16 cellular contexts compared by ENCODE assay signal in genomic region chr12:40262657-40263056, GRCh38. TPM values are rescaled to one million over a fixed set of nuclear protein-coding genes. Genes with fewer than 3 reads are reported as not detected.
DNase-seq lines count a peak whose midpoint lies in the region; ATAC-seq and TF ChIP-seq lines count a peak whose summit lies in the region.
"Had no signal": no experiment of that assay in that cellular context is flagged by ENCODE, and none has a peak within 500 bp of the region (broad histone marks: within the 10 kb centered on the region; RNA-seq: fewer than 3 reads in every experiment).

No MANE protein-coding gene starts in this region.

- H3K4me2 ChIP-seq in GM23338, result no peak overlapping the region

- no peaks in the 10 kb centered on the region for H4K20me1 ChIP-seq in GM23338 (replicated peaks; ENCODE audit: insufficient read depth)

- ATAC-seq in GM19035 (IDR thresholded peaks at IDR 0.05; ENCODE audit: unreplicated experiment) (peak; percentile 79), GM23338 (no peak), HG03196 (IDR thresholded peaks at IDR 0.05; ENCODE audit: unreplicated experiment) (peak; percentile 92), esophagus mucosa (no peak)
- ATAC-seq in stimulated activated naive B cell treated with anti-CD40 and anti-IgM and Interleukin-4, amounts not matched to agents 10 μg/mL and 1 μg/mL and 100 μg/mL, for 72 hours (replicated peaks), result peak; percentile 95 to 96

- H3K4me1 ChIP-seq in GM23338 (ENCODE audit: insufficient read depth), result no peaks in the 10 kb centered on the region
- H3K4me1 ChIP-seq: left ventricle myocardium inferior, parathyroid adenoma had no signal

- no peak overlapping the region for H3K27ac Mint-ChIP-seq in GM23338
- peak overlapping the region; percentile 89 for H3K27ac Mint-ChIP-seq in stimulated activated naive B cell treated with anti-CD40 and anti-IgM and Interleukin-4, amounts not matched to agents 10 μg/mL and 1 μg/mL and 100 μg/mL, for 72 hours

- H3K27me3 Mint-ChIP-seq in GM23338 (ENCODE audit: insufficient read depth, low read depth, poor library complexity), result no peaks in the 10 kb centered on the region
- no peaks in the 10 kb centered on the region for H3K27me3 Mint-ChIP-seq in stimulated activated naive B cell treated with anti-CD40 and anti-IgM and Interleukin-4, amounts not matched to agents 10 μg/mL and 1 μg/mL and 100 μg/mL, for 72 hours

- H3K79me2 ChIP-seq in GM23338 (replicated peaks; ENCODE audit: insufficient read depth), result no peaks in the 10 kb centered on the region
- H3K79me2 ChIP-seq: parathyroid adenoma had no signal

- H3K4me3 Mint-ChIP-seq in GM23338, result no peak overlapping the region
- H3K4me3 Mint-ChIP-seq in stimulated activated naive B cell treated with anti-CD40 and anti-IgM and Interleukin-4, amounts not matched to agents 10 μg/mL and 1 μg/mL and 100 μg/mL, for 72 hours, result peak overlapping the region; percentile 44 to 52

- H3K36me3 Mint-ChIP-seq in GM23338 (ENCODE audit: low read depth), result peaks cover 7% of the 10 kb centered on the region; the same call in 2 of the 3 replicates
- peaks cover 16 to 26% of the 10 kb centered on the region in 2 donors for H3K36me3 Mint-ChIP-seq in stimulated activated naive B cell treated with anti-CD40 and anti-IgM and Interleukin-4, amounts not matched to agents 10 μg/mL and 1 μg/mL and 100 μg/mL, for 72 hours

- no peaks in the 10 kb centered on the region for H3K9me2 ChIP-seq in GM23338 (ENCODE audit: insufficient read depth)

- H2AFZ ChIP-seq in GM23338, result peak overlapping the region; percentile 67; the same call in 1 of the 2 replicates
- H2AFZ ChIP-seq: parathyroid adenoma had no signal

- H3K4me1 Mint-ChIP-seq in GM23338, result peaks cover 2% of the 10 kb centered on the region; the same call in 2 of the 3 replicates
- peaks cover 15 to 33% of the 10 kb centered on the region in 2 donors for H3K4me1 Mint-ChIP-seq in stimulated activated naive B cell treated with anti-CD40 and anti-IgM and Interleukin-4, amounts not matched to agents 10 μg/mL and 1 μg/mL and 100 μg/mL, for 72 hours

- no peak overlapping the region for H3K4me3 ChIP-seq in GM23338
- H3K4me3 ChIP-seq: left ventricle myocardium inferior had no signal

- H3K9me3 Mint-ChIP-seq in GM23338, result peaks cover 6% of the 10 kb centered on the region; the same call in 2 of the 3 replicates
- H3K9me3 Mint-ChIP-seq in stimulated activated naive B cell treated with anti-CD40 and anti-IgM and Interleukin-4, amounts not matched to agents 10 μg/mL and 1 μg/mL and 100 μg/mL, for 72 hours, result peaks cover 0 to 5% of the 10 kb centered on the region in 2 donors

- no peak overlapping the region for H3K27ac ChIP-seq in GM23338 (ENCODE audit: low read depth)
- H3K27ac ChIP-seq: left ventricle myocardium inferior, parathyroid adenoma had no signal

- no peaks in the 10 kb centered on the region for H3K27me3 ChIP-seq in GM23338 (ENCODE audit: insufficient read depth)

- no peak for TF ChIP-seq CTCF in GM23338 (conservative IDR thresholded peaks at IDR 0.05; ENCODE audit: low read depth in 2 of 2)

- no peaks in the 10 kb centered on the region for H3F3A ChIP-seq in GM23338 (replicated peaks; ENCODE audit: low read depth)

- DNase-seq in GM23338 (ENCODE audit: low spot score) (no peak), MV-4-11 (lab: John Stamatoyannopoulos, UW) (no peak), NCI-H2227 (lab: John Stamatoyannopoulos, UW; ENCODE audit: unreplicated experiment) (no peak)
- DNase-seq in stimulated activated naive B cell treated with anti-CD40 and anti-IgM and Interleukin-4, amounts not matched to agents 10 μg/mL and 1 μg/mL and 100 μg/mL, for 72 hours, result peak; percentile 10
- DNase-seq: activated CD4-positive, alpha-beta T cell treated with anti-CD3 and anti-CD28 coated beads for 1 hour; activated gamma-delta T cell treated with Interleukin-2 at 50 U/mL for 16 hours; DMS153; foreskin fibroblast; Kasumi-1; left ventricle myocardium inferior; NCI-H524; stimulated activated CD4-positive, alpha-beta T cell treated with anti-CD3 and anti-CD28 coated beads, Interleukin-1b, Interleukin-23, amount 100 ng/mL, for 48 hours had no signal

- H3K36me3 ChIP-seq in GM23338 (ENCODE audit: insufficient read depth), result no peaks in the 10 kb centered on the region

TF ChIP-seq in GM23338, 12 proteins besides CTCF, POLR2A, EP300 and RAD21 (continues in another document):
- TF ChIP-seq ZNF462 (CRISPR knock-in tag; IDR thresholded peaks at IDR 0.05) (no peak), CREB1 (CRISPR knock-in tag; IDR thresholded peaks at IDR 0.05; ENCODE audit: low read depth) (no peak), NANOG (IDR thresholded peaks at IDR 0.05; ENCODE audit: borderline replicate concordance) (no peak), ETS1 (IDR thresholded peaks at IDR 0.05) (no peak), JUNB (IDR thresholded peaks at IDR 0.05; ENCODE audit: unreplicated experiment) (no peak)

RNA-seq across cellular contexts. Expression of gene LRRK2, which starts 37.9 kb away (rescaled TPM):
- total RNA-seq in GM23338 (2014; rRNA removed; shearing (Covaris generic)), result 0.24 and 0.35 TPM in 2 replicates
- not detected in 2 replicates for polyA plus RNA-seq in GM23338 (2016; fragmentation: Nextera tagmentation; extraction: Ambion mirVana)
- total RNA-seq in esophagus mucosa, result 14.6 TPM

Comparison
In these comparisons a context has a peak if more than half of its experiments do, and no peak if none do; other contexts are left out.
1. ATAC-seq: peak in GM19035 (single experiment), HG03196 (single experiment) and stimulated activated naive B cell treated with anti-CD40 and anti-IgM and Interleukin-4, amounts not matched to agents 10 μg/mL and 1 μg/mL and 100 μg/mL, for 72 hours (2 of 2); none in GM23338 (single experiment) and esophagus mucosa (single experiment).
2. RNA of gene LRRK2, which starts 37.9 kb away (total RNA-seq): 14.6 TPM in esophagus mucosa (single experiment); 0.24 to 0.35 TPM in GM23338; every median in the first group is over 10 times any median in the second.